ENCODE assay signal across 14 cellular contexts in the genomic region with DNA sequence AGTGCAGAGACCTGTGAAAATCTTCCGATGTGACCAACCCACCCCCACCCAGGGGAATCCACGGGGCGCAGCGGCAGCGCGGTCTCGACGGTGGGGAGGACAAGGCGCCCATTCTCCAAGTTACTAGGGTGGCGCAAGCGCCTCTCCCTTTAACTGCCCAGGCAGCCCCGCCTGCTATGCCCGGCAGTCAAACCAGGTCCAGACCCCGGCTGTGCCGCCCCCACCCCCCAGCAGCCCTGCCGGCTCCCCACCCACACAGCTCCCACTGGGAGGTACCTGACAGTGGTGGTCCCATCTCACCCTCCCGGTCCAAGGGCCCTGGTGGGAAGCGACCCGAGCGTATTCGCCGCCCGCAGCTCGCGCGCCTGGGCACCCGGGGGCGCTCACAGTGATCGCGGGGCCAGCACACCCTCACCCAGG. TPM values are rescaled to one million over a fixed set of nuclear protein-coding genes. Genes with fewer than 3 reads are reported as not detected.
DNase-seq lines count a peak whose midpoint lies in the region; ATAC-seq and FAIRE-seq lines count a peak whose summit lies in the region.
"Had no signal": no experiment of that assay in that cellular context is flagged by ENCODE, and none has a peak within 500 bp of the region (broad histone marks: within the 10 kb centered on the region; RNA-seq: fewer than 3 reads in every experiment).

No MANE protein-coding gene starts in this region.

- H3K36me3 ChIP-seq in small intestine (ENCODE audit: control insufficient read depth in 2 of 2, insufficient read depth in 2 of 2, low read length in 2 of 2) = no peaks in the 10 kb centered on the region
- H3K36me3 ChIP-seq: gastrocnemius medialis had no signal

- peaks cover 26% of the 10 kb centered on the region for H3K27me3 Mint-ChIP-seq in activated CD4-positive, alpha-beta T cell treated with anti-CD3 and anti-CD28 coated beads, Interleukin-2, amount 10 ng/mL, durations not matched to agents 24 days and 14 days

- no peak for DNase-seq in activated CD4-positive, alpha-beta T cell treated with anti-CD3 and anti-CD28 coated beads, Interleukin-2, amount 10 ng/mL, durations not matched to agents 24 days and 14 days
- no peak for DNase-seq in activated CD4-positive, alpha-beta T cell treated with anti-CD3 and anti-CD28 coated beads for 48 hours
- peak; percentile 70 for DNase-seq in NCI-H146 (lab: John Stamatoyannopoulos, UW)
- peak; percentile 31 for DNase-seq in left ventricle myocardium superior
- peak; percentile 36 for DNase-seq in small intestine
- no peak for DNase-seq in GM03348 (ENCODE audit: low spot score)
- no peak for DNase-seq in COLO829 (ENCODE audit: low spot score)
- no peak for DNase-seq in inferior parietal cortex (ENCODE audit: extremely low spot score)
- DNase-seq: gastrocnemius medialis, midbrain, NCI-H446 had no signal

- H3K4me1 ChIP-seq in small intestine (ENCODE audit: control insufficient read depth in 2 of 2, insufficient read depth in 1 of 2, low read depth in 1 of 2, low read length in 1 of 2) = peaks cover 0 to 8% of the 10 kb centered on the region in 2 donors
- H3K4me1 ChIP-seq: gastrocnemius medialis had no signal

- H3K27me3 ChIP-seq in small intestine (ENCODE audit: control insufficient read depth in 2 of 2, insufficient read depth in 2 of 2, low read length in 2 of 2) = no peaks in the 10 kb centered on the region

- ATAC-seq in left ventricle myocardium superior = no peak

- 2 to 11% (median 10%) methylated on average over 14 to 30 of the region's 30 CpGs for WGBS in small intestine, 3 donors

- no peak overlapping the region for H3K27ac Mint-ChIP-seq in activated CD4-positive, alpha-beta T cell treated with anti-CD3 and anti-CD28 coated beads, Interleukin-2, amount 10 ng/mL, durations not matched to agents 24 days and 14 days

- peaks cover 13% of the 10 kb centered on the region for H3K4me1 Mint-ChIP-seq in activated CD4-positive, alpha-beta T cell treated with anti-CD3 and anti-CD28 coated beads, Interleukin-2, amount 10 ng/mL, durations not matched to agents 24 days and 14 days

- H3K4me3 Mint-ChIP-seq in activated CD4-positive, alpha-beta T cell treated with anti-CD3 and anti-CD28 coated beads, Interleukin-2, amount 10 ng/mL, durations not matched to agents 24 days and 14 days = peak overlapping the region; percentile 43

- H3K27ac ChIP-seq in small intestine (ENCODE audit: low read depth in 1 of 2, low read length in 1 of 2) = peak overlapping the region in 1 of 2 donors; percentile 18
- H3K27ac ChIP-seq: gastrocnemius medialis had no signal

- no peaks in the 10 kb centered on the region for H3K9me3 ChIP-seq in small intestine (ENCODE audit: control insufficient read depth, low read depth)
- H3K9me3 ChIP-seq: gastrocnemius medialis had no signal

- intact Hi-C loops in activated CD4-positive, alpha-beta T cell treated with anti-CD3 and anti-CD28 coated beads, Interleukin-2, amount 10 ng/mL, durations not matched to agents 24 days and 14 days (cut with micrococcal nuclease) = loop anchor here (1.0 to 5.0 kb wide), 4 partner anchors 44 to 443 kb away; a partner anchor contains a TSS
- intact Hi-C loops in left ventricle myocardium superior (cut with micrococcal nuclease) = no loop called here

- H3K4me3 ChIP-seq in small intestine (ENCODE audit: low read depth in 1 of 2, low read length in 2 of 2) = peak overlapping the region in 1 of 2 donors; percentile 75

- no peaks in the 10 kb centered on the region for H3K9me3 Mint-ChIP-seq in activated CD4-positive, alpha-beta T cell treated with anti-CD3 and anti-CD28 coated beads, Interleukin-2, amount 10 ng/mL, durations not matched to agents 24 days and 14 days

- H3K36me3 Mint-ChIP-seq in activated CD4-positive, alpha-beta T cell treated with anti-CD3 and anti-CD28 coated beads, Interleukin-2, amount 10 ng/mL, durations not matched to agents 24 days and 14 days (ENCODE audit: low read depth) = no peaks in the 10 kb centered on the region

- FAIRE-seq in small intestine (lab: Jason Lieb, UNC) = no peak

RNA-seq across cellular contexts. Expression of a gene that starts 0.4 kb away (rescaled TPM):
- not detected in 2 replicates for total RNA-seq in activated CD4-positive, alpha-beta T cell treated with anti-CD3 and anti-CD28 coated beads, Interleukin-2, amount 10 ng/mL, durations not matched to agents 24 days and 14 days
- total RNA-seq in left ventricle myocardium superior = not detected
- 1 to 10 TPM; 2.6 to 10.0 (median 3.1) TPM for polyA plus RNA-seq in small intestine
- total RNA-seq: A673, dermis microvascular lymphatic vessel endothelial cell, G401, gastrocnemius medialis had no signal

RNA-seq across cellular contexts. Expression of a gene that starts 0.9 kb away (rescaled TPM):
- 6.4 TPM in 2 replicates for total RNA-seq in activated CD4-positive, alpha-beta T cell treated with anti-CD3 and anti-CD28 coated beads, Interleukin-2, amount 10 ng/mL, durations not matched to agents 24 days and 14 days
- 49.7 TPM for total RNA-seq in left ventricle myocardium superior
- 10 to 100 TPM; 18.4 to 54.4 (median 21.5) TPM for polyA plus RNA-seq in small intestine
- total RNA-seq: A673 had no signal

RNA-seq across cellular contexts. Expression of a gene that starts 43.3 kb away (rescaled TPM):
- 61.8 and 62.9 TPM in 2 replicates for total RNA-seq in activated CD4-positive, alpha-beta T cell treated with anti-CD3 and anti-CD28 coated beads, Interleukin-2, amount 10 ng/mL, durations not matched to agents 24 days and 14 days
- 34.8 TPM for total RNA-seq in left ventricle myocardium superior
- polyA plus RNA-seq in small intestine = 100 to 1,000 TPM in 1 of 3 donors, 10 to 100 TPM in 2; 49.2 to 113 (median 77.4) TPM

Comparison
In these comparisons a context has a peak if more than half of its experiments do, and no peak if none do; other contexts are left out.
1. DNase-seq: peak in NCI-H146 (single experiment), left ventricle myocardium superior (single experiment) and small intestine (single experiment); none in activated CD4-positive, alpha-beta T cell treated with anti-CD3 and anti-CD28 coated beads, Interleukin-2, amount 10 ng/mL, durations not matched to agents 24 days and 14 days (single experiment), activated CD4-positive, alpha-beta T cell treated with anti-CD3 and anti-CD28 coated beads for 48 hours (single experiment), GM03348 (single experiment), COLO829 (single experiment) and inferior parietal cortex (single experiment).